ENCODE assay signal across 8 cellular contexts in the genomic region with DNA sequence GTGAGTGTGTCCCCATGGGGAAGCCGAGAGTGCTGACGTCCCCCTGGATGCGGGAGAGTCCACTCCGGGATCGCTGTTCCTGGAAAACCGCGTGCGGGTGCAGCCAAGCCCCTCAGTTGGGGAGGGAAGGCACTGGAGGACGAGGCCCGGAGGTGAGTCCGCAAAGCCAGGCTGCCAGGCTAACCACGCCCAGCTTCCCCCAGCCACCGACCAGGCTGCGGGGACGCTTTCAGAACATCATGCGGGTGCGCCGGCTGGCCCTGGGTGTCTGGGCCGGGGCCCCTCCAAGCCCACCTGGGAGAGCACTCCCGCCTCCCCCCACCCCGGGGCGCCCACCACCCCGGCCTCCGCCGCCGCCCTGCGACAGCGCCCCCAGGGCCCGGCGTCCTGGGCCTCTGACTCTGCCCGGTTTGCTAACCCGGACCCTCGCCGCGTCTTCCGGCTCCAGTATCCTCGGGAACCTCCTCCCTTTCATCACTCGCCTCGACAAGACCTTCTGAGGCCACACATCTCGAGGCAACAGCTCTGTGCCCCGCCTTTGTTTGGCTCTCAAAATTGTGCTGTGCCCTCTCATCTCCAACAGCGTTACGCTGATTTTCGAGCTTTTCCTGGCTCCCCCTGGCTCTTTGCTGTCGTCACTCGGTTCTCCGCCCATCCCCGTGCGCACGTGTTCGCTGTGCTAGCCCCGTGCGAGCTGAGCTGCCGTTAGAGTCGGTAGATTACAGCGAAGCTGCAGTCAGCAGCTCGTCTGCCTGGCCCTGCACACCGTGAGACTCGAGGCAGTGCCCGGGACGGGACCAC. TPM values are rescaled to one million over a fixed set of nuclear protein-coding genes. Genes with fewer than 3 reads are reported as not detected.
DNase-seq lines count a peak whose midpoint lies in the region; ATAC-seq and TF ChIP-seq lines count a peak whose summit lies in the region.

No MANE protein-coding gene starts in this region.

- no peak for TF ChIP-seq POLR2A in right lobe of liver (IDR thresholded peaks at IDR 0.05)

- no peak for TF ChIP-seq CTCF in right lobe of liver (IDR thresholded peaks at IDR 0.05)
- TF ChIP-seq CTCF in MM.1S (IDR thresholded peaks at IDR 0.05; ENCODE audit: low read length): no peak

- no peak overlapping the region for H3K9ac ChIP-seq in MM.1S (ENCODE audit: low read length)

- DNase-seq in CD1c-positive myeloid dendritic cell (ENCODE audit: extremely low spot score): peak; percentile 41
- peak; percentile 21 for DNase-seq in activated CD4-positive, CD25-positive, alpha-beta regulatory T cell treated with anti-CD3 and anti-CD28 coated beads, Interleukin-2, amount 50 U/mL, for 16 hours (ENCODE audit: low read depth, low spot score)
- peak; percentile 66 for DNase-seq in central memory CD4-positive, alpha-beta T cell
- DNase-seq in right lobe of liver: no peak
- peak; percentile 28 to 53 (median 38) for DNase-seq in stimulated activated CD4-positive, alpha-beta T cell treated with anti-CD3 and anti-CD28 coated beads, TNF-alpha, amount 100 ng/mL, for 4 hours (ENCODE audit: low read depth in 3 of 3)
- DNase-seq in MM.1S: no peak
- no peak for DNase-seq in NK-92 treated with Interleukin-12 subunit alpha and Interleukin-12 subunit beta, amount 100 ng/mL, for 24 hours (lab: John Stamatoyannopoulos, UW)

- no peaks in the 10 kb centered on the region for H4K20me1 ChIP-seq in MM.1S (ENCODE audit: insufficient read depth, low read length)

- H3K27ac ChIP-seq in right lobe of liver (no peak overlapping the region), MM.1S (ENCODE audit: low read length) (no peak overlapping the region)

- ATAC-seq in right lobe of liver: peak; percentile 36 to 43 (median 41)
- ATAC-seq in HG03095 (IDR thresholded peaks at IDR 0.05; ENCODE audit: unreplicated experiment): no peak

- H3F3A ChIP-seq in MM.1S (ENCODE audit: insufficient read depth, low read length): no peaks in the 10 kb centered on the region

- H3K27me3 ChIP-seq in right lobe of liver (peaks cover 0 to 8% of the 10 kb centered on the region in 2 donors), MM.1S (replicated peaks; ENCODE audit: insufficient read depth, low read length) (no peaks in the 10 kb centered on the region)

- H2AFZ ChIP-seq in MM.1S (ENCODE audit: low read length): no peak overlapping the region

- H3K4me3 ChIP-seq in right lobe of liver: no peak overlapping the region
- no peak overlapping the region for H3K4me3 ChIP-seq in MM.1S (ENCODE audit: low read length)

- H3K4me2 ChIP-seq in MM.1S (ENCODE audit: low read depth, low read length): no peak overlapping the region

- no peaks in the 10 kb centered on the region for H3K9me2 ChIP-seq in MM.1S (replicated peaks; ENCODE audit: insufficient read depth, low read length)

- intact Hi-C loops in right lobe of liver (cut with DNase I): no loop called here

- H3K4me1 ChIP-seq in right lobe of liver (peaks cover 0 to 3% (median 0%) of the 10 kb centered on the region in 4 donors), MM.1S (ENCODE audit: low read length) (no peaks in the 10 kb centered on the region)

- H3K36me3 ChIP-seq in right lobe of liver (no peaks in the 10 kb centered on the region), MM.1S (replicated peaks; ENCODE audit: insufficient read depth, low read length) (no peaks in the 10 kb centered on the region)

- 11% methylated on average over 37 of the region's 61 CpGs for WGBS in right lobe of liver (ENCODE audit: insufficient coverage, low coverage, low lambda C conversion rate, missing lambda C conversion rate)

- H3K9me3 ChIP-seq in right lobe of liver (no peaks in the 10 kb centered on the region), MM.1S (replicated peaks; ENCODE audit: insufficient read depth, low read length) (no peaks in the 10 kb centered on the region)

- H3K79me2 ChIP-seq in MM.1S (ENCODE audit: low read length): no peaks in the 10 kb centered on the region

RNA-seq across cellular contexts. Expression of gene ENTPD6, which starts 47.1 kb away (rescaled TPM):
- total RNA-seq in right lobe of liver: 10 to 100 TPM; 28.8 to 48.4 (median 34.6) TPM

Comparison
In these comparisons a context has a peak if more than half of its experiments do, and no peak if none do; other contexts are left out.
1. DNase-seq: peak in CD1c-positive myeloid dendritic cell (single experiment), activated CD4-positive, CD25-positive, alpha-beta regulatory T cell treated with anti-CD3 and anti-CD28 coated beads, Interleukin-2, amount 50 U/mL, for 16 hours (single experiment), central memory CD4-positive, alpha-beta T cell (single experiment) and stimulated activated CD4-positive, alpha-beta T cell treated with anti-CD3 and anti-CD28 coated beads, TNF-alpha, amount 100 ng/mL, for 4 hours (3 of 3); none in right lobe of liver (0 of 3), MM.1S (single experiment) and NK-92 treated with Interleukin-12 subunit alpha and Interleukin-12 subunit beta, amount 100 ng/mL, for 24 hours (single experiment).